Comparison of ENCODE assay signal across 7 cellular contexts in the genomic region with DNA sequence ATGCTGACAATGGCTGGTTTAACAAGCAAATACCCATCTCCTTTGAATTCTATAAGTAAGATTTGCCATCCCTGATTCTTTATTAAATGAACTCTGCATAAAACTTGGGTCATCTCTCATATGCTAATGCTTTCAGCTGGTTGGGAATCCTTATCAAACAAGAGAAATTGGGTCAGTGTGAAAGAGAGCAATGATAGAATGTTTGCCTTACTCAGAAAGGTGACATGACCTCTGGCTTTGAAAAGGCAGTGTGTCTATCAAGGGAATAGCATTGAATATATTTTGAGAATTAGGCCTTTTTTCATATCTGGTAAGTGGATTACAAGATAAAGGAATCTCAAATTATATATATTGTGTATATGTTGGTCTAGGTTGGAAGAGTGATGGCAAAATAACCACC. TPM values are rescaled to one million over a fixed set of nuclear protein-coding genes. Genes with fewer than 3 reads are reported as not detected.
"Had no signal": no experiment of that assay in that cellular context is flagged by ENCODE, and none has a peak within 500 bp of the region (broad histone marks: within the 10 kb centered on the region; RNA-seq: fewer than 3 reads in every experiment).

No MANE protein-coding gene starts in this region.

- DNase-seq: IMR-90, KBM-7, KG1 had no signal

- ATAC-seq: HepG2, K562 had no signal

RNA-seq across cellular contexts. Expression of gene SLC7A14, which starts 8.7 kb away (rescaled TPM):
- total RNA-seq: HepG2, HT-29, HT1080, K562 had no signal
